ENCODE assay signal across 19 cellular contexts in genomic region chr1:44908427-44908826, GRCh38.
"Had no signal": no experiment of that assay in that cellular context is flagged by ENCODE, and none has a peak within 500 bp of the region (broad histone marks: within the 10 kb centered on the region; RNA-seq: fewer than 3 reads in every experiment).

No MANE protein-coding gene starts in this region.

- H3K4me1 Mint-ChIP-seq: stimulated activated memory B cell treated with anti-CD40 and anti-IgM and Interleukin-4, amounts not matched to agents 10 μg/mL and 1 μg/mL and 100 μg/mL, for 72 hours had no signal

- DNase-seq: cortex of kidney; dorsolateral prefrontal cortex; effector CD8-positive, alpha-beta T cell; head of caudate nucleus; left colon; left ventricle myocardium superior; mesendoderm; naive thymus-derived CD4-positive, alpha-beta T cell; pancreas; right lobe of liver; stimulated activated CD4-positive, alpha-beta T cell treated with anti-CD3 and anti-CD28 coated beads, Interleukin-4, amount 100 ng/mL, for 1 hour; stimulated activated CD8-positive, alpha-beta memory T cell treated with anti-CD3 and anti-CD28 coated beads, Interleukin-4, amount 100 ng/mL, for 48 hours; trophoblast cell had no signal

- H3K4me3 Mint-ChIP-seq: naive thymus-derived CD4-positive, alpha-beta T cell; stimulated activated memory B cell treated with anti-CD40 and anti-IgM and Interleukin-4, amounts not matched to agents 10 μg/mL and 1 μg/mL and 100 μg/mL, for 72 hours; stimulated activated naive CD8-positive, alpha-beta T cell treated with anti-CD3 and anti-CD28 coated beads, Interleukin-15, Interleukin-2, amounts not matched to agents 100 ng/mL and 50 ng/mL, for 24 hours had no signal

- H3K9me3 ChIP-seq: neutrophil, pancreas, prostate gland, right lobe of liver had no signal

- H3K4me3 ChIP-seq: dorsolateral prefrontal cortex, hepatocyte, lung, pancreas, prostate gland, right lobe of liver had no signal

- H3K27me3 Mint-ChIP-seq: naive thymus-derived CD4-positive, alpha-beta T cell; stimulated activated memory B cell treated with anti-CD40 and anti-IgM and Interleukin-4, amounts not matched to agents 10 μg/mL and 1 μg/mL and 100 μg/mL, for 72 hours; stimulated activated naive CD8-positive, alpha-beta T cell treated with anti-CD3 and anti-CD28 coated beads, Interleukin-15, Interleukin-2, amounts not matched to agents 100 ng/mL and 50 ng/mL, for 24 hours had no signal

- H3K27ac ChIP-seq: dorsolateral prefrontal cortex, hepatocyte, neutrophil, pancreas, prostate gland, right lobe of liver had no signal

- H3K36me3 ChIP-seq: neutrophil, pancreas, prostate gland, right lobe of liver had no signal

- H3K4me1 ChIP-seq: pancreas, prostate gland, right lobe of liver had no signal

- H3K27me3 ChIP-seq: dorsolateral prefrontal cortex, hepatocyte, neutrophil, pancreas, right lobe of liver had no signal

- H3K27ac Mint-ChIP-seq: stimulated activated memory B cell treated with anti-CD40 and anti-IgM and Interleukin-4, amounts not matched to agents 10 μg/mL and 1 μg/mL and 100 μg/mL, for 72 hours; stimulated activated naive CD8-positive, alpha-beta T cell treated with anti-CD3 and anti-CD28 coated beads, Interleukin-15, Interleukin-2, amounts not matched to agents 100 ng/mL and 50 ng/mL, for 24 hours had no signal

- H2AFZ ChIP-seq: hepatocyte had no signal

- ATAC-seq: left colon; left ventricle myocardium superior; naive thymus-derived CD4-positive, alpha-beta T cell; pancreas; right lobe of liver; stimulated activated memory B cell treated with anti-CD40 and anti-IgM and Interleukin-4, amounts not matched to agents 10 μg/mL and 1 μg/mL and 100 μg/mL, for 72 hours had no signal

- H3K79me2 ChIP-seq: hepatocyte had no signal

- H3K4me2 ChIP-seq: hepatocyte had no signal
